Comparison of ENCODE assay signal across 1 cellular context in the genomic region with DNA sequence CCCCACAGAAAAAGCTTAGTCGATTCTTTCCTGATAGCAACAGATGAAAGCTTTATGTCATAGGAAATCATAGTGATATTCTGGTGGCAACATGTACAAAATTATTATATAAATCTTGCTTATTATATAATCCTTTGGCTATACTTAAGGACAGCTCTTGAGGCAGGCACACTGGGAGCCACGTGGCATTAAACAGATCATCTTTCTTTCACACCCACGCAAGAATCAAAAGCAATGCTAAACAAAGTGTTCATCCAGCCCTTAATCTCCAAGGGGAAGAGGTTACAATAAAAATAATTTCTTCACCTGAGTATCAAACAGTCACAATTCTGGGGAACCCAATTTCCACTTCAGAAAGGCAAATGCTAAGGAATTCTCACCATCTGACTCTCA.
TF ChIP-seq lines count a peak whose summit lies in the region.

No MANE protein-coding gene starts in this region.

TF ChIP-seq in IMR-90, 13 proteins besides CTCF, POLR2A, EP300 and RAD21 (continued from another document):
- TF ChIP-seq CEBPB (IDR thresholded peaks at IDR 0.05; ENCODE audit: low read depth, low read length), result no peak
